ENCODE assay signal across 21 cellular contexts in genomic region chr3:193905993-193906396, GRCh38.
DNase-seq lines count a peak whose midpoint lies in the region; ATAC-seq and TF ChIP-seq lines count a peak whose summit lies in the region.
"Had no signal": no experiment of that assay in that cellular context is flagged by ENCODE, and none has a peak within 500 bp of the region (broad histone marks: within the 10 kb centered on the region; RNA-seq: fewer than 3 reads in every experiment).

No MANE protein-coding gene starts in this region.

- no peaks in the 10 kb centered on the region for H4K20me1 ChIP-seq in hepatocyte (ENCODE audit: insufficient read depth, poor library complexity, severe bottlenecking)

- no peaks in the 10 kb centered on the region for H3K27me3 ChIP-seq in SJCRH30
- no peaks in the 10 kb centered on the region for H3K27me3 ChIP-seq in hepatocyte
- H3K27me3 ChIP-seq in trophoblast cell (ENCODE audit: insufficient read depth, low read length), result no peaks in the 10 kb centered on the region
- H3K27me3 ChIP-seq in colonic mucosa, result no peaks in the 10 kb centered on the region
- H3K27me3 ChIP-seq: dorsolateral prefrontal cortex had no signal

- H3K9me3 ChIP-seq in SJCRH30 (replicated peaks), result peaks cover 12% of the 10 kb centered on the region; the same call in 1 of the 2 replicates
- no peaks in the 10 kb centered on the region for H3K9me3 ChIP-seq in hepatocyte (ENCODE audit: low read depth)
- no peaks in the 10 kb centered on the region for H3K9me3 ChIP-seq in trophoblast cell (ENCODE audit: insufficient read depth, low read depth, low read length)
- H3K9me3 ChIP-seq in colonic mucosa, result no peaks in the 10 kb centered on the region

- H3K4me2 ChIP-seq in hepatocyte, result peak overlapping the region; percentile 13
- no peak overlapping the region for H3K4me2 ChIP-seq in trophoblast cell (ENCODE audit: low read length)

- ATAC-seq in GM21360 (IDR thresholded peaks at IDR 0.05; ENCODE audit: unreplicated experiment), result no peak

- no peak overlapping the region for H3K14ac ChIP-seq in trophoblast cell (ENCODE audit: low read length)

- no peak overlapping the region for H2BK120ac ChIP-seq in trophoblast cell (ENCODE audit: insufficient read depth, low read length, poor library complexity)

- H3K79me1 ChIP-seq in trophoblast cell (ENCODE audit: low read length), result no peaks in the 10 kb centered on the region

- H3K18ac ChIP-seq in trophoblast cell (ENCODE audit: low read length), result no peak overlapping the region

- H4K91ac ChIP-seq in trophoblast cell (ENCODE audit: low read depth, low read length), result no peak overlapping the region

- no peak overlapping the region for H3K4me3 ChIP-seq in SJCRH30
- H3K4me3 ChIP-seq in hepatocyte, result no peak overlapping the region
- no peak overlapping the region for H3K4me3 ChIP-seq in trophoblast cell (ENCODE audit: low read depth, low read length)
- H3K4me3 ChIP-seq in colonic mucosa, result no peak overlapping the region
- H3K4me3 ChIP-seq: dorsolateral prefrontal cortex, heart right ventricle, lower lobe of right lung had no signal

- H3K27ac ChIP-seq in SJCRH30 (no peak overlapping the region), hepatocyte (peak overlapping the region; percentile 24), trophoblast cell (ENCODE audit: low read depth, low read length) (no peak overlapping the region), colonic mucosa (no peak overlapping the region)
- H3K27ac ChIP-seq: dorsolateral prefrontal cortex, heart right ventricle, lower lobe of right lung had no signal

- WGBS in hepatocyte (ENCODE audit: low lambda C conversion rate, missing lambda C conversion rate), result 63% methylated on average over 9 of the region's 9 CpGs
- WGBS in trophoblast cell (ENCODE audit: extremely low coverage, insufficient coverage, insufficient read length), result no CpG with 5 or more reads among the region's 9 CpGs

- no peak overlapping the region for H2BK5ac ChIP-seq in trophoblast cell (ENCODE audit: low read depth, low read length, poor library complexity)

- H3K4me1 ChIP-seq in SJCRH30, result peaks cover 13% of the 10 kb centered on the region
- H3K4me1 ChIP-seq in hepatocyte (ENCODE audit: insufficient read depth), result peaks cover 30% of the 10 kb centered on the region
- peaks cover 0 to 2% of the 10 kb centered on the region in 2 experiments for H3K4me1 ChIP-seq in trophoblast cell (ENCODE audit: control insufficient read depth in 1 of 2, insufficient read depth in 2 of 2, low read length in 2 of 2)
- no peaks in the 10 kb centered on the region for H3K4me1 ChIP-seq in colonic mucosa

- H3K9me2 ChIP-seq in hepatocyte (replicated peaks; ENCODE audit: insufficient read depth), result no peaks in the 10 kb centered on the region

- no peak overlapping the region for H3K23ac ChIP-seq in trophoblast cell (ENCODE audit: low read length)

- DNase-seq in Daoy (ENCODE audit: low read depth) (peak; percentile 32), SJCRH30 (peak; percentile 86 to 90), hepatocyte (ENCODE audit: low spot score) (no peak), trophoblast cell (peak; percentile 29 to 42), NCI-H1436 (lab: John Stamatoyannopoulos, UW) (no peak), colonic mucosa (no peak), Kasumi-1 (lab: John Stamatoyannopoulos, UW) (no peak)
- DNase-seq: activated CD4-positive, CD25-positive, alpha-beta regulatory T cell treated with anti-CD3 and anti-CD28 coated beads, Interleukin-2, amount 50 U/mL, for 72 hours; activated naive CD4-positive, alpha-beta T cell treated with anti-CD3 and anti-CD28 coated beads for 36 hours; activated T-cell treated with anti-CD3 and anti-CD28 coated beads, Interleukin-2, amount 50 U/mL, for 1 hour; central memory CD4-positive, alpha-beta T cell; dorsolateral prefrontal cortex; GDM1; immature natural killer cell; lower lobe of right lung; NCI-H187; NCI-H774; occipital lobe; T1000 had no signal

- no peak overlapping the region for H2BK12ac ChIP-seq in trophoblast cell (ENCODE audit: low read length)

- no peak for TF ChIP-seq CTCF in hepatocyte (IDR thresholded peaks at IDR 0.05; ENCODE audit: poor library complexity)
- no peak for TF ChIP-seq CTCF in colonic mucosa (IDR thresholded peaks at IDR 0.05)

- intact Hi-C loops in colonic mucosa (cut with DNase I), result no loop called here

- H2AFZ ChIP-seq in hepatocyte (no peak overlapping the region), trophoblast cell (ENCODE audit: insufficient read depth, low read length, poor library complexity) (no peak overlapping the region)

- H3K9ac ChIP-seq in trophoblast cell (ENCODE audit: low read length) (no peak overlapping the region), colonic mucosa (ENCODE audit: low read depth in 2 of 2, low read length in 2 of 2) (no peak overlapping the region)

- H2AK5ac ChIP-seq in trophoblast cell (ENCODE audit: low read length), result no peak overlapping the region

- no peak overlapping the region for H4K8ac ChIP-seq in trophoblast cell (ENCODE audit: low read depth, low read length)

- H3K79me2 ChIP-seq in hepatocyte (no peaks in the 10 kb centered on the region), trophoblast cell (ENCODE audit: control insufficient read depth, insufficient read depth, low read length, poor library complexity) (no peaks in the 10 kb centered on the region)

- no peaks in the 10 kb centered on the region for H3K36me3 ChIP-seq in SJCRH30
- H3K36me3 ChIP-seq in hepatocyte (replicated peaks; ENCODE audit: insufficient read depth, low read depth), result no peaks in the 10 kb centered on the region
- no peaks in the 10 kb centered on the region for H3K36me3 ChIP-seq in trophoblast cell (ENCODE audit: control insufficient read depth in 1 of 2, insufficient read depth in 2 of 2, low read length in 2 of 2)
- H3K36me3 ChIP-seq in colonic mucosa, result no peaks in the 10 kb centered on the region
- H3K36me3 ChIP-seq: heart right ventricle, lower lobe of right lung had no signal

- no peak overlapping the region for H4K12ac ChIP-seq in trophoblast cell (ENCODE audit: low read depth, low read length)

- H3K4ac ChIP-seq in trophoblast cell (ENCODE audit: low read depth, low read length), result no peak overlapping the region

Comparison
In these comparisons a context has a peak if more than half of its experiments do, and no peak if none do; other contexts are left out.
1. DNase-seq: peak in Daoy (single experiment), SJCRH30 (2 of 2) and trophoblast cell (2 of 2); none in hepatocyte (single experiment), NCI-H1436 (single experiment), colonic mucosa (single experiment) and Kasumi-1 (0 of 2).